In the genomic region with DNA sequence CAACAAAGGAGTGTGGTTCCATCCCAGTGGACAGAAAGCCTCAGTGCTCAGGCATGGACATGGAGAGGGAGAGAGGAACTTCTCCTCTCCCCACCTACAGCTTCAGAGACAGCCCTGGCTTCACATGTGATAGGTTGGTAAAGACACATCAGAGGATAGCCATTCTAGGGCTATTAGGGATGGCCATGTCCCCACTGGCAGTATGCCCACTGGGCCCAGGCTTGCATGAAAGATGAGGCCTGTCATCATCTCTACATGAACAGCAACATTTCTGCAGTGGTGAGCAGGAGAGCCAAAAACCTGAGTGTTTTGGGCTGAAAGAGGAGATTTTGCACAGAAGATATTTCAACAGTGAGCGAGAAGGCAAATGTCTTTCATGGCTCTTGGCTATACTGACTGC, we compare ENCODE assay signal across 13 cellular contexts.
"Had no signal": no experiment of that assay in that cellular context is flagged by ENCODE, and none has a peak within 500 bp of the region (broad histone marks: within the 10 kb centered on the region; RNA-seq: fewer than 3 reads in every experiment).

No MANE protein-coding gene starts in this region.

- DNase-seq: activated CD4-positive, alpha-beta T cell treated with anti-CD3 and anti-CD28 coated beads for 1 hour; activated CD4-positive, alpha-beta T cell treated with anti-CD3 and anti-CD28 coated beads, Interleukin-2, amount 50 U/mL, for 4 hours; activated gamma-delta T cell treated with Interleukin-2 at 50 U/mL for 16 hours; effector CD8-positive, alpha-beta T cell; stimulated activated CD4-positive, alpha-beta T cell treated with anti-CD3 and anti-CD28 coated beads, Interleukin-12 subunit alpha, Interleukin-12 subunit beta, amount 100 ng/mL, for 4 hours; stimulated activated CD4-positive, alpha-beta T cell treated with anti-CD3 and anti-CD28 coated beads, Interleukin-1b, Interleukin-23, amount 100 ng/mL, for 48 hours; stimulated activated CD8-positive, alpha-beta memory T cell treated with anti-CD3 and anti-CD28 coated beads, Interleukin-4, amount 100 ng/mL, for 48 hours; stimulated activated naive CD8-positive, alpha-beta T cell treated with anti-CD3 and anti-CD28 coated beads, Interleukin-15, Interleukin-2, amounts not matched to agents 100 U/mL and 50 U/mL, for 24 hours; tibial artery had no signal

- ATAC-seq: stimulated activated naive CD8-positive, alpha-beta T cell treated with anti-CD3 and anti-CD28 coated beads, Interleukin-15, Interleukin-2, amounts not matched to agents 100 U/mL and 50 U/mL, for 24 hours had no signal

- H3K4me3 ChIP-seq: adrenal gland, cardiac muscle cell, esophagus muscularis mucosa, tibial artery had no signal

- H3K4me1 ChIP-seq: adrenal gland, esophagus muscularis mucosa, tibial artery had no signal

- H3K9me3 ChIP-seq: adrenal gland, tibial artery had no signal

- H3K27ac ChIP-seq: adrenal gland, cardiac muscle cell, esophagus muscularis mucosa, tibial artery, WERI-Rb-1 had no signal

- H3K27me3 ChIP-seq: adrenal gland, cardiac muscle cell, esophagus muscularis mucosa, tibial artery had no signal

- H3K36me3 ChIP-seq: adrenal gland, cardiac muscle cell, esophagus muscularis mucosa, tibial artery, WERI-Rb-1 had no signal
